Comparison of ENCODE assay signal across 8 cellular contexts in genomic region chr16:88570691-88571092, GRCh38. TPM values are rescaled to one million over a fixed set of nuclear protein-coding genes. Genes with fewer than 3 reads are reported as not detected.
DNase-seq lines count a peak whose midpoint lies in the region; ATAC-seq, FAIRE-seq and TF ChIP-seq lines count a peak whose summit lies in the region.

No MANE protein-coding gene starts in this region.

- TF ChIP-seq POLR2A in H54 (IDR thresholded peaks at IDR 0.05; ENCODE audit: low read depth, low read length) (no peak), adrenal gland (IDR thresholded peaks at IDR 0.05) (no peak)

- peak overlapping the region in 4 of 5 donors; percentile 69 to 93 (median 74) for H3K27ac ChIP-seq in adrenal gland

- 0 to 1% (median 0%) methylated on average over 8 to 35 of the region's 35 CpGs for WGBS in adrenal gland, 4 donors

- DNase-seq in CD1c-positive myeloid dendritic cell (ENCODE audit: extremely low spot score) (peak; percentile 37), H54 (ENCODE audit: insufficient read length, low spot score) (peak; percentile 52), adrenal gland (peak in 3 of 7 donors; percentile 22 to 39 (median 32)), kidney tubule cell (ENCODE audit: low spot score) (peak; percentile 37), NCI-H1436 (lab: John Stamatoyannopoulos, UW) (no peak)
- peak; percentile 16 for DNase-seq in stimulated activated CD8-positive, alpha-beta memory T cell treated with anti-CD3 and anti-CD28 coated beads, Interleukin-4, amount 100 ng/mL, for 24 hours (ENCODE audit: low read depth)

- no peaks in the 10 kb centered on the region for H3K36me3 ChIP-seq in adrenal gland (replicated peaks in 1 of 2)

- no peak for FAIRE-seq in H54 (lab: Jason Lieb, UNC)

- peaks cover 0 to 19% of the 10 kb centered on the region in 2 donors for H3K4me1 ChIP-seq in adrenal gland (replicated peaks in 1 of 2)

- peak overlapping the region in 2 of 4 donors; percentile 75 to 87 for H3K4me3 ChIP-seq in adrenal gland

- H3K27me3 ChIP-seq in adrenal gland = no peaks in the 10 kb centered on the region

- intact Hi-C loops in adrenal gland (cut with DNase I) = no loop called here

- H3K9me3 ChIP-seq in adrenal gland (replicated peaks in 1 of 3) = no peaks in the 10 kb centered on the region

- no peak for ATAC-seq in GM21717 (IDR thresholded peaks at IDR 0.05; ENCODE audit: unreplicated experiment)

- TF ChIP-seq CTCF in adrenal gland (IDR thresholded peaks at IDR 0.05) = no peak

TF ChIP-seq in PFSK-1, 5 proteins besides CTCF, POLR2A, EP300 and RAD21:
- TF ChIP-seq REST (IDR thresholded peaks at IDR 0.05; ENCODE audit: insufficient read depth in 1 of 2, low read depth in 2 of 2, low read length in 2 of 2) (no peak), SIN3A (IDR thresholded peaks at IDR 0.05; ENCODE audit: borderline replicate concordance, insufficient read depth, low read length) (peak; percentile 44; the same call in 1 of the 2 replicates), FOXP2 (optimal IDR thresholded peaks at IDR 0.05; ENCODE audit: borderline replicate concordance, extremely low read depth, extremely low read length, insufficient read depth) (no peak), POLR2AphosphoS5 (IDR thresholded peaks at IDR 0.05; ENCODE audit: low read depth, low read length) (0 out of 2 replicates have a peak, but pooled peaks have one; percentile 3), TAF1 (IDR thresholded peaks at IDR 0.05; ENCODE audit: borderline replicate concordance, insufficient read depth, low read length) (no peak)

RNA-seq across cellular contexts. Expression of gene ZC3H18, which starts 0.5 kb away (rescaled TPM):
- 56.7 TPM for polyA plus RNA-seq in PFSK-1 (2012; ENCODE audit: insufficient read length, low read depth)
- total RNA-seq in adrenal gland = 10 to 100 TPM; 11.8 to 40.2 (median 21.8) TPM
- polyA plus RNA-seq in adrenal gland = 10 to 100 TPM; 17.4 to 49.1 (median 34.0) TPM
